In the genomic region with DNA sequence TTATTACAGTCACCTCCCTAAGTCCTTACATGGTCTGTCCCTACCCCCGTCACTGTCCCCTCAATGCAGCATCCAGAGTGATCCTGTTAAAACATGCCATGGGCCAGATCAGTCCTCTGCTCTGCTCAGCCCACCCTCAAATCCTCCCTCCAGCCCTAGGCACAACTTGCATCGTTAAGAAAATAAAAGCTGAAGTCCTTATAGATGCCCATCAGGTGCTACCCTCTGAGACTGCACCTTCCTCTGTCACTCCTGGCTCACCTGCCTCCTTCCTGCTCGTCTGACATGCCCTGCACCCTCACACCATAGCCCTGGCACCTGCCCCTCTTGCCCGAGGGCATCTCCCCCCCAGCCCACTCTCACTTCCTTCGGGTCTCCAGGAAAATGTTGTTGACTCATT, we compare ENCODE assay signal across 38 cellular contexts. TPM values are rescaled to one million over a fixed set of nuclear protein-coding genes. Genes with fewer than 3 reads are reported as not detected.
"Had no signal": no experiment of that assay in that cellular context is flagged by ENCODE, and none has a peak within 500 bp of the region (broad histone marks: within the 10 kb centered on the region; RNA-seq: fewer than 3 reads in every experiment).

No MANE protein-coding gene starts in this region.

- H3K36me3 ChIP-seq: ascending aorta, cardiac muscle cell, WERI-Rb-1 had no signal

- H3K27ac Mint-ChIP-seq: activated CD4-positive, alpha-beta T cell treated with anti-CD3 and anti-CD28 coated beads for 36 hours; activated CD4-positive, alpha-beta T cell treated with anti-CD3 and anti-CD28 coated beads, Interleukin-2, amount 10 ng/mL, durations not matched to agents 7 days and 5 days; activated CD8-positive, alpha-beta T cell treated with anti-CD3 and anti-CD28 coated beads for 36 hours; activated naive CD4-positive, alpha-beta T cell treated with anti-CD3 and anti-CD28 coated beads, Interleukin-2, amount 10 ng/mL, durations not matched to agents 7 days and 5 days; activated naive CD4-positive, alpha-beta T cell treated with anti-CD3 and anti-CD28 coated beads, Interleukin-2, amount 50 U/mL, for 24 hours; activated naive CD8-positive, alpha-beta T cell; activated naive CD8-positive, alpha-beta T cell treated with anti-CD3 and anti-CD28 coated beads, Interleukin-2, amount 10 ng/mL, durations not matched to agents 7 days and 5 days; activated naive CD8-positive, alpha-beta T cell treated with anti-CD3 and anti-CD28 coated beads, Interleukin-2, amount 50 U/mL, for 24 hours; activated T-helper 2 cell treated with anti-CD3 and anti-CD28 coated beads, Interferon-gamma antibody, Interleukin-2, Interleukin-4, amounts not matched to agents 10 μg/mL and 5 μg/mL and 100 μg/mL, durations not matched to agents 14 hours and 24 hours and 36 hours; brain; T-helper 1 cell treated with Interleukin-12 subunit alpha and Interleukin-12 subunit beta and Interleukin-4 antibody, amounts not matched to agents 30 μg/mL and 1 μg/mL, for 36 hours; T-helper 2 cell treated with Interferon-gamma antibody and Interleukin-4, amounts not matched to agents 5 μg/mL and 100 μg/mL, for 36 hours; WTC11 had no signal

- H3K4me3 ChIP-seq: ascending aorta, cardiac muscle cell had no signal

- H3K4me3 Mint-ChIP-seq: activated CD4-positive, alpha-beta T cell treated with anti-CD3 and anti-CD28 coated beads for 36 hours; activated CD4-positive, alpha-beta T cell treated with anti-CD3 and anti-CD28 coated beads, Interleukin-2, amount 10 ng/mL, durations not matched to agents 7 days and 5 days; activated CD8-positive, alpha-beta T cell treated with anti-CD3 and anti-CD28 coated beads for 36 hours; activated naive CD4-positive, alpha-beta T cell treated with anti-CD3 and anti-CD28 coated beads, Interleukin-2, amount 10 ng/mL, durations not matched to agents 7 days and 5 days; activated naive CD4-positive, alpha-beta T cell treated with anti-CD3 and anti-CD28 coated beads, Interleukin-2, amount 50 U/mL, for 24 hours; activated naive CD8-positive, alpha-beta T cell; activated naive CD8-positive, alpha-beta T cell treated with anti-CD3 and anti-CD28 coated beads, Interleukin-2, amount 10 ng/mL, durations not matched to agents 7 days and 5 days; activated naive CD8-positive, alpha-beta T cell treated with anti-CD3 and anti-CD28 coated beads, Interleukin-2, amount 50 U/mL, for 24 hours; activated T-cell treated with anti-CD3 and anti-CD28 coated beads, Interleukin-2, amount 50 U/mL, for 4 hours; central memory CD8-positive, alpha-beta T cell; T-helper 1 cell treated with Interleukin-12 subunit alpha and Interleukin-12 subunit beta and Interleukin-4 antibody, amounts not matched to agents 30 μg/mL and 1 μg/mL, for 36 hours; T-helper 2 cell treated with Interferon-gamma antibody and Interleukin-4, amounts not matched to agents 5 μg/mL and 100 μg/mL, for 36 hours; WTC11 had no signal

- H3K9me3 Mint-ChIP-seq: activated CD4-positive, alpha-beta T cell treated with anti-CD3 and anti-CD28 coated beads, Interleukin-2, amount 10 ng/mL, durations not matched to agents 7 days and 5 days; activated CD8-positive, alpha-beta T cell treated with anti-CD3 and anti-CD28 coated beads for 36 hours; activated naive CD4-positive, alpha-beta T cell treated with anti-CD3 and anti-CD28 coated beads, Interleukin-2, amount 10 ng/mL, durations not matched to agents 7 days and 5 days; activated naive CD4-positive, alpha-beta T cell treated with anti-CD3 and anti-CD28 coated beads, Interleukin-2, amount 50 U/mL, for 24 hours; activated naive CD8-positive, alpha-beta T cell treated with anti-CD3 and anti-CD28 coated beads, Interleukin-2, amount 10 ng/mL, durations not matched to agents 7 days and 5 days; activated naive CD8-positive, alpha-beta T cell treated with anti-CD3 and anti-CD28 coated beads, Interleukin-2, amount 50 U/mL, for 24 hours; activated T-helper 2 cell treated with anti-CD3 and anti-CD28 coated beads, Interferon-gamma antibody, Interleukin-2, Interleukin-4, amounts not matched to agents 10 μg/mL and 5 μg/mL and 100 μg/mL, durations not matched to agents 14 hours and 24 hours and 36 hours; central memory CD8-positive, alpha-beta T cell; T-helper 1 cell treated with Interleukin-12 subunit alpha and Interleukin-12 subunit beta and Interleukin-4 antibody, amounts not matched to agents 30 μg/mL and 1 μg/mL, for 36 hours; T-helper 2 cell treated with Interferon-gamma antibody and Interleukin-4, amounts not matched to agents 5 μg/mL and 100 μg/mL, for 36 hours had no signal

- H3K27ac ChIP-seq: ascending aorta, cardiac muscle cell, WERI-Rb-1 had no signal

- DNase-seq: activated CD4-positive, alpha-beta T cell treated with anti-CD3 and anti-CD28 coated beads for 1 hour; activated CD4-positive, alpha-beta T cell treated with anti-CD3 and anti-CD28 coated beads for 36 hours; activated CD4-positive, alpha-beta T cell treated with anti-CD3 and anti-CD28 coated beads for 48 hours; activated CD4-positive, alpha-beta T cell treated with anti-CD3 and anti-CD28 coated beads, Interleukin-2, amount 10 ng/mL, durations not matched to agents 7 days and 5 days; activated CD4-positive, alpha-beta T cell treated with anti-CD3 and anti-CD28 coated beads, Interleukin-2, amount 50 U/mL, for 48 hours; activated CD4-positive, CD25-positive, alpha-beta regulatory T cell; activated CD8-positive, alpha-beta memory T cell treated with anti-CD3 and anti-CD28 coated beads, Interleukin-2, amount 50 U/mL, for 4 hours; activated CD8-positive, alpha-beta T cell treated with anti-CD3 and anti-CD28 coated beads for 36 hours; activated effector memory CD4-positive, alpha-beta T cell treated with Interleukin-2 at 50 U/mL for 16 hours; activated gamma-delta T cell; activated naive CD4-positive, alpha-beta T cell treated with anti-CD3 and anti-CD28 coated beads, Interleukin-2, amount 10 ng/mL, durations not matched to agents 7 days and 5 days; activated naive CD4-positive, alpha-beta T cell treated with Interleukin-2 at 50 U/mL for 16 hours; activated naive CD8-positive, alpha-beta T cell treated with anti-CD3 and anti-CD28 coated beads, Interleukin-2, amount 10 ng/mL, durations not matched to agents 7 days and 5 days; activated naive CD8-positive, alpha-beta T cell treated with anti-CD3 and anti-CD28 coated beads, Interleukin-2, amount 50 U/mL, for 24 hours; activated T-cell treated with anti-CD3 and anti-CD28 coated beads for 4 hours; activated T-cell treated with anti-CD3 and anti-CD28 coated beads, Interleukin-2, amount 50 U/mL, for 1 hour; activated T-cell treated with anti-CD3 and anti-CD28 coated beads, Interleukin-2, amount 50 U/mL, for 4 hours; amygdala; anterior cingulate cortex; caudate nucleus; cerebellar nuclear complex; SW 1271; T-helper 1 cell; T-helper 2 cell; T-helper 9 cell; WERI-Rb-1 had no signal

- H3K36me3 Mint-ChIP-seq: activated naive CD4-positive, alpha-beta T cell treated with anti-CD3 and anti-CD28 coated beads, Interleukin-2, amount 10 ng/mL, durations not matched to agents 7 days and 5 days; activated naive CD4-positive, alpha-beta T cell treated with anti-CD3 and anti-CD28 coated beads, Interleukin-2, amount 50 U/mL, for 24 hours; activated naive CD8-positive, alpha-beta T cell; activated naive CD8-positive, alpha-beta T cell treated with anti-CD3 and anti-CD28 coated beads, Interleukin-2, amount 10 ng/mL, durations not matched to agents 7 days and 5 days; WTC11 had no signal

- H3K9me3 ChIP-seq: ascending aorta had no signal

- H3K27me3 ChIP-seq: ascending aorta had no signal

RNA-seq across cellular contexts. Expression of gene STK32B, which starts 4.1 kb away (rescaled TPM):
- total RNA-seq: activated CD4-positive, alpha-beta T cell treated with anti-CD3 and anti-CD28 coated beads for 36 hours; activated CD4-positive, alpha-beta T cell treated with anti-CD3 and anti-CD28 coated beads, Interleukin-2, amount 10 ng/mL, durations not matched to agents 7 days and 5 days; activated CD8-positive, alpha-beta memory T cell treated with anti-CD3 and anti-CD28 coated beads for 36 hours; activated CD8-positive, alpha-beta T cell treated with anti-CD3 and anti-CD28 coated beads for 36 hours; activated naive CD8-positive, alpha-beta T cell treated with anti-CD3 and anti-CD28 coated beads, Interleukin-2, amount 10 ng/mL, durations not matched to agents 7 days and 5 days; activated T-cell treated with anti-CD3 and anti-CD28 coated beads, Interleukin-2, amount 50 U/mL, for 4 hours; activated T-helper 2 cell treated with anti-CD3 and anti-CD28 coated beads, Interferon-gamma antibody, Interleukin-2, Interleukin-4, amounts not matched to agents 10 μg/mL and 5 μg/mL and 100 μg/mL, durations not matched to agents 14 hours and 24 hours and 36 hours; cardiac muscle cell had no signal

RNA-seq across cellular contexts. Expression of gene CYTL1, which starts 36.2 kb away (rescaled TPM):
- total RNA-seq: activated CD4-positive, alpha-beta T cell treated with anti-CD3 and anti-CD28 coated beads for 36 hours; activated CD4-positive, alpha-beta T cell treated with anti-CD3 and anti-CD28 coated beads, Interleukin-2, amount 10 ng/mL, durations not matched to agents 7 days and 5 days; activated CD8-positive, alpha-beta memory T cell treated with anti-CD3 and anti-CD28 coated beads for 36 hours; activated CD8-positive, alpha-beta T cell treated with anti-CD3 and anti-CD28 coated beads for 36 hours; activated naive CD8-positive, alpha-beta T cell treated with anti-CD3 and anti-CD28 coated beads, Interleukin-2, amount 10 ng/mL, durations not matched to agents 7 days and 5 days; activated T-cell treated with anti-CD3 and anti-CD28 coated beads, Interleukin-2, amount 50 U/mL, for 4 hours; activated T-helper 2 cell treated with anti-CD3 and anti-CD28 coated beads, Interferon-gamma antibody, Interleukin-2, Interleukin-4, amounts not matched to agents 10 μg/mL and 5 μg/mL and 100 μg/mL, durations not matched to agents 14 hours and 24 hours and 36 hours; bronchial epithelial cell had no signal
